19 cellular contexts compared by ENCODE assay signal in the genomic region with DNA sequence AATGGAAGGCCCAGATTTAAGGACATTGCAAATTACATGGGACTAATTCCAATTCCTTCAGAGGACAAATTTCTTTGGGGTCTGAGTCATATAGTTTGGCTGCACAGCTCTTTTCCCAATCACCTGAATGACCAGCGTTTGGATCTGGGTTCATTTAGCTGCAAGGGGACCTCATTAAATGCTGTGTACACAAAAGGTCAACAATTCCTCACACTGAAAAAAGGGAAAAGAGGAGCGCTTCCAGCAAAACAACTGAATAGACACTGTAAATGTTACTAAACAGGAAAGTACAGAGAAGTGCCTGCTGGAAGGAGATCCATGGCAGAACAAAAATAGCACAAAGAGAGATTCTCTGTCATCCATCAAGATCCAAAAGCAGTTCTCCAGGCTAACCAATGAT.
"Had no signal": no experiment of that assay in that cellular context is flagged by ENCODE, and none has a peak within 500 bp of the region (broad histone marks: within the 10 kb centered on the region; RNA-seq: fewer than 3 reads in every experiment).

No MANE protein-coding gene starts in this region.

- H3K36me3 ChIP-seq: esophagus squamous epithelium, gastrocnemius medialis, heart right ventricle, left lung, lower lobe of right lung had no signal

- H3K4me1 ChIP-seq: gastrocnemius medialis, heart right ventricle, left lung, lower lobe of right lung had no signal

- DNase-seq: dermis blood vessel endothelial cell; dorsolateral prefrontal cortex; effector CD4-positive, alpha-beta T cell; effector memory CD4-positive, alpha-beta T cell; esophagus squamous epithelium; foreskin melanocyte; gastrocnemius medialis; glutamatergic neuron; head of caudate nucleus; heart right ventricle; hippocampal formation; left cardiac atrium; left lung; left ventricle myocardium superior; lower lobe of right lung; mesenchymal stem cell; midbrain; naive thymus-derived CD4-positive, alpha-beta T cell had no signal

- H3K27me3 ChIP-seq: gastrocnemius medialis, heart right ventricle, left lung had no signal

- H3K4me3 ChIP-seq: coronary artery, dorsolateral prefrontal cortex, esophagus squamous epithelium, gastrocnemius medialis, heart right ventricle, left lung, lower lobe of right lung had no signal

- H3K27ac ChIP-seq: coronary artery, dorsolateral prefrontal cortex, esophagus squamous epithelium, gastrocnemius medialis, heart right ventricle, left lung, lower lobe of right lung had no signal

- H3K9me3 ChIP-seq: esophagus squamous epithelium, gastrocnemius medialis, heart right ventricle, left lung, lower lobe of right lung had no signal

- ATAC-seq: gastrocnemius medialis; heart right ventricle; left cardiac atrium; left lung; left ventricle myocardium superior; lower lobe of right lung; naive thymus-derived CD4-positive, alpha-beta T cell had no signal
